Comparison of ENCODE assay signal across 8 cellular contexts in genomic region chr22:24247564-24248344, GRCh38. TPM values are rescaled to one million over a fixed set of nuclear protein-coding genes. Genes with fewer than 3 reads are reported as not detected.
DNase-seq lines count a peak whose midpoint lies in the region; ATAC-seq and TF ChIP-seq lines count a peak whose summit lies in the region.

No MANE protein-coding gene starts in this region.

- intact Hi-C loops in sciatic nerve (cut with DNase I): loop anchor here (5.0 kb wide), 1 partner anchor 55 kb away; no protein-coding TSS in a partner anchor

- in situ Hi-C loops in G401 (cut with HindIII; ENCODE audit: low sequenced_read_pairs): no loop called here

- H3K9me3 Mint-ChIP-seq in T-helper 1 cell treated with Interleukin-12 subunit alpha and Interleukin-12 subunit beta and Interleukin-4 antibody, amounts not matched to agents 30 μg/mL and 1 μg/mL, for 36 hours: no peaks in the 10 kb centered on the region
- H3K9me3 Mint-ChIP-seq in brain: peaks cover 0 to 3% (median 0%) of the 10 kb centered on the region in 5 experiments

- H3K27me3 Mint-ChIP-seq in T-helper 1 cell treated with Interleukin-12 subunit alpha and Interleukin-12 subunit beta and Interleukin-4 antibody, amounts not matched to agents 30 μg/mL and 1 μg/mL, for 36 hours (ENCODE audit: low read depth): no peaks in the 10 kb centered on the region
- no peaks in the 10 kb centered on the region for H3K27me3 Mint-ChIP-seq in brain

- H3K27ac Mint-ChIP-seq in T-helper 1 cell treated with Interleukin-12 subunit alpha and Interleukin-12 subunit beta and Interleukin-4 antibody, amounts not matched to agents 30 μg/mL and 1 μg/mL, for 36 hours: peak overlapping the region; percentile 36
- peak overlapping the region; percentile 57 to 89 (median 68) for H3K27ac Mint-ChIP-seq in brain

- H3K4me3 Mint-ChIP-seq in T-helper 1 cell treated with Interleukin-12 subunit alpha and Interleukin-12 subunit beta and Interleukin-4 antibody, amounts not matched to agents 30 μg/mL and 1 μg/mL, for 36 hours: no peak overlapping the region
- no peak overlapping the region for H3K4me3 Mint-ChIP-seq in brain

- peak; percentile 79 for TF ChIP-seq CTCF in LNCAP (IDR thresholded peaks at IDR 0.05)
- TF ChIP-seq CTCF in brain (conservative IDR thresholded peaks at IDR 0.05): peak; percentile 85 to 87

- DNase-seq in G401 (ENCODE audit: low spot score) (peak; percentile 84), hypothalamus (lab: John Stamatoyannopoulos, UW) (peak in 50 of 51 donors; percentile 12 to 94 (median 76)), sciatic nerve (ENCODE audit: low spot score) (peak; percentile 93)

- no peaks in the 10 kb centered on the region for H3K36me3 Mint-ChIP-seq in T-helper 1 cell treated with Interleukin-12 subunit alpha and Interleukin-12 subunit beta and Interleukin-4 antibody, amounts not matched to agents 30 μg/mL and 1 μg/mL, for 36 hours (ENCODE audit: low read depth)
- H3K36me3 Mint-ChIP-seq in brain: no peaks in the 10 kb centered on the region

- peak; percentile 95 for ATAC-seq in sciatic nerve
- ATAC-seq in HG03097 (IDR thresholded peaks at IDR 0.05; ENCODE audit: low FRiP score, unreplicated experiment): no peak
- no peak for ATAC-seq in HG02610 (IDR thresholded peaks at IDR 0.05; ENCODE audit: unreplicated experiment)

- H3K4me1 Mint-ChIP-seq in T-helper 1 cell treated with Interleukin-12 subunit alpha and Interleukin-12 subunit beta and Interleukin-4 antibody, amounts not matched to agents 30 μg/mL and 1 μg/mL, for 36 hours (ENCODE audit: low read depth): peaks cover 15% of the 10 kb centered on the region
- peaks cover 35% of the 10 kb centered on the region for H3K4me1 Mint-ChIP-seq in brain

RNA-seq across cellular contexts. Expression of gene GGT5, which starts 2.9 kb away (rescaled TPM):
- total RNA-seq in G401 (2014; rRNA removed; shearing (Covaris generic)): not detected in 2 replicates
- 45.0 TPM for polyA plus RNA-seq in brain (ENCODE audit: insufficient read depth, low read depth, low replicate concordance)
- 38.2 TPM for total RNA-seq in sciatic nerve

RNA-seq across cellular contexts. Expression of gene SPECC1L, which starts 22.9 kb away (rescaled TPM):
- total RNA-seq in G401 (2014; rRNA removed; shearing (Covaris generic)): 7.6 and 12.0 TPM in 2 replicates
- polyA plus RNA-seq in brain (ENCODE audit: insufficient read depth, low read depth, low replicate concordance): 38.0 TPM
- 86.2 TPM for total RNA-seq in sciatic nerve

Comparison
In these comparisons a context has a peak if more than half of its experiments do, and no peak if none do; other contexts are left out.
1. RNA of gene GGT5, which starts 2.9 kb away (total RNA-seq): 38.2 TPM in sciatic nerve (single experiment); not detected in G401; every median in the first group is over 10 times any median in the second.
2. Peak in every context shown above with its lines, with median percentiles within 50 percentile points of each other: DNase-seq.